In genomic region chr14:61319706-61320105, GRCh38 we compare ENCODE assay signal across 19 cellular contexts. TPM values are rescaled to one million over a fixed set of nuclear protein-coding genes. Genes with fewer than 3 reads are reported as not detected.
DNase-seq lines count a peak whose midpoint lies in the region; ATAC-seq, FAIRE-seq and TF ChIP-seq lines count a peak whose summit lies in the region.
"Had no signal": no experiment of that assay in that cellular context is flagged by ENCODE, and none has a peak within 500 bp of the region (broad histone marks: within the 10 kb centered on the region; RNA-seq: fewer than 3 reads in every experiment).

No MANE protein-coding gene starts in this region.

- H3K79me2 ChIP-seq in GM23338 (replicated peaks; ENCODE audit: insufficient read depth): no peaks in the 10 kb centered on the region
- peaks cover 36% of the 10 kb centered on the region for H3K79me2 ChIP-seq in GM12878 (ENCODE audit: control insufficient read depth, insufficient read depth, low read length)

- DNase-seq in Calu3 (no peak), GM23338 (ENCODE audit: low spot score) (no peak), GM12878 (ENCODE audit: low read depth, low spot score) (no peak), small intestine (no peak), esophagus muscularis mucosa (ENCODE audit: extremely low spot score) (no peak), Peyer's patch (no peak)
- DNase-seq in activated CD4-positive, alpha-beta T cell treated with anti-CD3 and anti-CD28 coated beads, Interleukin-2, amount 50 U/mL, for 1 hour: no peak
- DNase-seq: C1 segment of cervical spinal cord; CD4-positive, CD25-positive, alpha-beta regulatory T cell; CD8-positive, alpha-beta memory T cell; DMS53; DMS79 treated with DMSO at 0.1 percent for 48 hours; GDM1; H7; HCEC 1CT had no signal

- H3K27me3 Mint-ChIP-seq in Calu3 (ENCODE audit: unreplicated experiment): no peaks in the 10 kb centered on the region
- peaks cover 21% of the 10 kb centered on the region for H3K27me3 Mint-ChIP-seq in GM23338 (ENCODE audit: insufficient read depth, low read depth, poor library complexity)
- H3K27me3 Mint-ChIP-seq: CD4-positive, CD25-positive, alpha-beta regulatory T cell; CD8-positive, alpha-beta memory T cell had no signal

- H3K4me3 Mint-ChIP-seq in Calu3 (ENCODE audit: low read depth, unreplicated experiment): no peak overlapping the region
- H3K4me3 Mint-ChIP-seq in GM23338: no peak overlapping the region
- H3K4me3 Mint-ChIP-seq: CD8-positive, alpha-beta memory T cell had no signal

- no peak for ATAC-seq in GM23338
- no peak for ATAC-seq in GM12878

- H3K36me3 ChIP-seq in GM23338 (ENCODE audit: insufficient read depth): no peaks in the 10 kb centered on the region
- H3K36me3 ChIP-seq in GM12878 (ENCODE audit: control insufficient read depth in 2 of 2, insufficient read depth in 2 of 2, low read length in 1 of 2): no peaks in the 10 kb centered on the region; a peak in 1 of 4 replicates
- no peaks in the 10 kb centered on the region for H3K36me3 ChIP-seq in small intestine (ENCODE audit: control insufficient read depth in 2 of 2, insufficient read depth in 2 of 2, low read length in 2 of 2)
- H3K36me3 ChIP-seq in esophagus muscularis mucosa: no peaks in the 10 kb centered on the region
- H3K36me3 ChIP-seq in Peyer's patch: no peaks in the 10 kb centered on the region

- peaks cover 4% of the 10 kb centered on the region; the same call in 1 of the 2 replicates for H3K4me1 ChIP-seq in GM23338 (ENCODE audit: insufficient read depth)
- peaks cover 6% of the 10 kb centered on the region; the same call in 1 of the 2 replicates for H3K4me1 ChIP-seq in GM12878 (ENCODE audit: control insufficient read depth, insufficient read depth, low read length)
- H3K4me1 ChIP-seq in small intestine (ENCODE audit: control insufficient read depth in 2 of 2, insufficient read depth in 1 of 2, low read depth in 1 of 2, low read length in 1 of 2): no peaks in the 10 kb centered on the region
- H3K4me1 ChIP-seq in esophagus muscularis mucosa: peaks cover 0 to 23% (median 17%) of the 10 kb centered on the region in 4 donors
- peaks cover 0 to 6% (median 0%) of the 10 kb centered on the region in 4 donors for H3K4me1 ChIP-seq in Peyer's patch

- BruUV-seq in Calu3 (replicated peaks; lab: Mats Ljungman, UMichigan): TSS peak; percentile 30
- BruUV-seq in GM12878 (replicated peaks; lab: Mats Ljungman, UMichigan): TSS peak; percentile 55

- H4K20me1 ChIP-seq in GM23338 (replicated peaks; ENCODE audit: insufficient read depth) (no peaks in the 10 kb centered on the region), GM12878 (ENCODE audit: control insufficient read depth, insufficient read depth) (no peaks in the 10 kb centered on the region)

- H3K9me3 Mint-ChIP-seq in Calu3 (ENCODE audit: low read depth, unreplicated experiment): no peaks in the 10 kb centered on the region
- no peaks in the 10 kb centered on the region for H3K9me3 Mint-ChIP-seq in GM23338

- H3K9ac ChIP-seq in GM12878 (ENCODE audit: control insufficient read depth, insufficient read depth, low read length): no peak overlapping the region

- peaks cover 48% of the 10 kb centered on the region for H3K27me3 ChIP-seq in GM23338 (ENCODE audit: insufficient read depth)
- H3K27me3 ChIP-seq in GM12878 (replicated peaks in 1 of 2; ENCODE audit: control insufficient read depth in 2 of 2, insufficient read depth in 2 of 2, low read length in 1 of 2): no peaks in the 10 kb centered on the region; a peak in 1 of 4 replicates
- H3K27me3 ChIP-seq in small intestine (ENCODE audit: control insufficient read depth in 2 of 2, insufficient read depth in 2 of 2, low read length in 2 of 2): no peaks in the 10 kb centered on the region
- peaks cover 0 to 49% (median 10%) of the 10 kb centered on the region in 4 donors for H3K27me3 ChIP-seq in esophagus muscularis mucosa
- H3K27me3 ChIP-seq in Peyer's patch: no peaks in the 10 kb centered on the region

- no peak for FAIRE-seq in GM12878 (lab: Jason Lieb, UNC)
- no peak for FAIRE-seq in small intestine (lab: Jason Lieb, UNC)
- FAIRE-seq: GM18507, H1 had no signal

- H3K4me1 Mint-ChIP-seq in Calu3 (ENCODE audit: low read depth, unreplicated experiment) (peaks cover 10% of the 10 kb centered on the region), GM23338 (peaks cover 9% of the 10 kb centered on the region)

- SMC1A ChIA-PET in GM12878 (lab: Charles Lee; ENCODE audit: uncharacterized antibody, unreplicated experiment): interaction anchor here (0.8 to 1.4 kb wide), 3 partner anchors 13 to 159 kb away, joined by 3 to 4 read pairs (median 3); no protein-coding TSS in a partner anchor

- in situ Hi-C loops in GM12878 (cut with MboI): loop anchor here (25.0 kb wide), 1 partner anchor 118 kb away; no protein-coding TSS in a partner anchor

- H3K9me3 ChIP-seq in GM12878 (replicated peaks; ENCODE audit: control insufficient read depth, insufficient read depth, low read length) (peaks cover 2% of the 10 kb centered on the region; the same call in 2 of the 3 replicates), small intestine (ENCODE audit: control insufficient read depth, low read depth) (no peaks in the 10 kb centered on the region), esophagus muscularis mucosa (no peaks in the 10 kb centered on the region), Peyer's patch (no peaks in the 10 kb centered on the region)

- H3K27ac ChIP-seq in C4-2B (0 out of 2 replicates have a peak overlapping the region, but pooled peaks have one; percentile 80), GM23338 (ENCODE audit: low read depth) (no peak overlapping the region), GM12878 (ENCODE audit: control insufficient read depth, insufficient read depth) (no peak overlapping the region), small intestine (ENCODE audit: low read depth in 1 of 2, low read length in 1 of 2) (no peak overlapping the region), esophagus muscularis mucosa (replicated peaks in 1 of 4) (no peak overlapping the region), Peyer's patch (no peak overlapping the region)

- WGBS in GM12878 (ENCODE audit: insufficient coverage, insufficient replicate concordance, low lambda C conversion rate, missing lambda C conversion rate): 51% methylated on average over 6 of the region's 6 CpGs
- WGBS in small intestine, 3 donors: 77 to 80% (median 78%) methylated on average over 6 of the region's 6 CpGs
- 61% methylated on average over 6 of the region's 6 CpGs for WGBS in esophagus muscularis mucosa

- H3K27ac Mint-ChIP-seq in Calu3 (ENCODE audit: unreplicated experiment) (no peak overlapping the region), GM23338 (no peak overlapping the region)
- H3K27ac Mint-ChIP-seq: CD4-positive, CD25-positive, alpha-beta regulatory T cell had no signal

- H3K4me2 ChIP-seq in GM23338 (no peak overlapping the region), GM12878 (ENCODE audit: control insufficient read depth, insufficient read depth) (no peak overlapping the region)

- no peaks in the 10 kb centered on the region for H3K9me2 ChIP-seq in GM23338 (ENCODE audit: insufficient read depth)

- TF ChIP-seq EP300 in GM12878 (IDR thresholded peaks at IDR 0.05; ENCODE audit: borderline replicate concordance in 1 of 2, control insufficient read depth in 1 of 2, low read depth in 2 of 2, low read length in 2 of 2): no peak
- TF ChIP-seq EP300 in esophagus muscularis mucosa (IDR thresholded peaks at IDR 0.05): no peak

- POLR2A ChIA-PET in GM12878 (lab: Charles Lee): no interaction called here

- no peak for TF ChIP-seq RAD21 in GM12878 (IDR thresholded peaks at IDR 0.05; ENCODE audit: insufficient read depth, low read depth, low read length)

- peaks cover 22% of the 10 kb centered on the region for H3K36me3 Mint-ChIP-seq in Calu3 (ENCODE audit: insufficient read depth, unreplicated experiment)
- 0 out of 3 replicates have a peak, but pooled peaks cover 2% of the 10 kb centered on the region for H3K36me3 Mint-ChIP-seq in GM23338 (ENCODE audit: low read depth)

- intact Hi-C loops in Calu3 (cut with micrococcal nuclease; ENCODE audit: unreplicated experiment) (loop anchor here (5.0 to 10.0 kb wide), 2 partner anchors 38 to 115 kb away; no protein-coding TSS in a partner anchor), GM12878 (cut with micrococcal nuclease; ENCODE audit: unreplicated experiment) (loop anchor here (5.0 kb wide), 1 partner anchor 443 kb away; the partner anchor contains the start of gene SNAPC1), esophagus muscularis mucosa (cut with DNase I) (no loop called here)

- TF ChIP-seq POLR2A in GM12878 (IDR thresholded peaks at IDR 0.05; ENCODE audit: low read depth, low read length): no peak
- no peak for TF ChIP-seq POLR2A in esophagus muscularis mucosa (IDR thresholded peaks at IDR 0.05; ENCODE audit: low read depth)
- TF ChIP-seq POLR2A in Peyer's patch (IDR thresholded peaks at IDR 0.05): no peak

- H3K4me3 ChIP-seq in GM23338: no peak overlapping the region
- no peak overlapping the region for H3K4me3 ChIP-seq in GM12878
- H3K4me3 ChIP-seq in small intestine (ENCODE audit: low read depth in 1 of 2, low read length in 2 of 2): no peak overlapping the region
- no peak overlapping the region for H3K4me3 ChIP-seq in esophagus muscularis mucosa
- H3K4me3 ChIP-seq in Peyer's patch: no peak overlapping the region

- RAD21 ChIA-PET in GM12878 (lab: Charles Lee; ENCODE audit: unreplicated experiment): interaction anchor here (0.7 to 6.9 kb wide), 7 partner anchors 19 to 518 kb away, joined by 3 to 62 read pairs (median 4); no protein-coding TSS in a partner anchor

- H2AFZ ChIP-seq in GM23338 (0 out of 2 replicates have a peak overlapping the region, but pooled peaks have one; percentile 23), GM12878 (ENCODE audit: control insufficient read depth, low read depth, low read length) (no peak overlapping the region; the same call in 1 of the 2 replicates)

- H3F3A ChIP-seq in GM23338 (replicated peaks; ENCODE audit: low read depth): no peaks in the 10 kb centered on the region; the same call in 1 of the 2 replicates

- CTCF ChIA-PET in Calu3 (lab: Charles Lee): interaction anchor here (1.1 kb wide), 1 partner anchor 119 kb away, joined by 4 read pairs; no protein-coding TSS in a partner anchor
- CTCF ChIA-PET in GM12878 (lab: Yijun Ruan, JAX): interaction anchor here (1.0 to 2.3 kb wide), 5 partner anchors 12 to 518 kb away, joined by 3 to 6 read pairs (median 4); no protein-coding TSS in a partner anchor

- no peak for TF ChIP-seq CTCF in C4-2B (conservative IDR thresholded peaks at IDR 0.05)
- no peak for TF ChIP-seq CTCF in Calu3 (IDR thresholded peaks at IDR 0.05; ENCODE audit: unreplicated experiment)
- no peak for TF ChIP-seq CTCF in GM23338 (conservative IDR thresholded peaks at IDR 0.05; ENCODE audit: low read depth in 2 of 2)
- TF ChIP-seq CTCF in GM12878 (IDR thresholded peaks at IDR 0.05 in 2 of 3, conservative IDR thresholded peaks at IDR 0.05 in 1 of 3; ENCODE audit: control insufficient read depth in 2 of 3, extremely low read depth in 1 of 3, insufficient read depth in 1 of 3, low read depth in 3 of 3, low read length in 3 of 3): no peak
- no peak for TF ChIP-seq CTCF in esophagus muscularis mucosa (IDR thresholded peaks at IDR 0.05)
- no peak for TF ChIP-seq CTCF in Peyer's patch (IDR thresholded peaks at IDR 0.05)

RNA-seq across cellular contexts. Expression of gene PRKCH, which starts 1.7 kb away (rescaled TPM):
- total RNA-seq in Calu3 (2022): 18.5 and 22.3 TPM in 2 replicates
- 10.0 and 10.1 TPM in 2 replicates for total RNA-seq in GM23338 (2014; rRNA removed; shearing (Covaris generic))
- 5.3 and 5.4 TPM in 2 replicates for polyA plus RNA-seq in GM23338 (2016; fragmentation: Nextera tagmentation; extraction: Ambion mirVana)
- total RNA-seq in GM12878 (2013; cell fraction: nucleolus; rRNA removed): 466 and 549 TPM in 2 replicates
- total RNA-seq in GM12878 (2014; rRNA removed): 53.9 and 62.9 TPM in 2 replicates
- 36.0 and 36.3 TPM in 2 replicates for total RNA-seq in GM12878 (2014; rRNA removed; fragmentation: Illumina TruSeq; extraction: Trizol)
- total RNA-seq in GM12878 (2021): 32.0 and 38.7 TPM in 2 replicates
- polyA plus RNA-seq in GM12878 (2011; ENCODE audit: low read depth): 31.1 TPM
- polyA plus RNA-seq in GM12878 (2011; rRNA removed): 115 and 140 TPM in 2 replicates
- 163 and 194 TPM in 2 replicates for polyA plus RNA-seq in GM12878 (2011; cell fraction: cytosol; rRNA removed)
- polyA plus RNA-seq in GM12878 (2011; cell fraction: nucleus; rRNA removed): 129 and 155 TPM in 2 replicates
- 60.0 and 70.9 TPM in 2 replicates for polyA plus RNA-seq in GM12878 (2012)
- 34.2 and 45.3 TPM in 2 replicates for polyA plus RNA-seq in GM12878 (2014; fragmentation: Illumina TruSeq; extraction: Trizol)
- polyA plus RNA-seq in GM12878 (2014; fragmentation: Nextera tagmentation; extraction: Ambion mirVana): 10 to 100 TPM; 10.7 to 12.0 TPM
- 22.0 and 32.3 TPM in 2 replicates for polyA plus RNA-seq in GM12878 (2014; rRNA removed)
- 10 to 100 TPM; 32.3 to 34.6 TPM for polyA plus RNA-seq in GM12878 (2016; fragmentation: Nextera tagmentation; extraction: Ambion mirVana)
- 356 and 399 TPM in 2 replicates for polyA minus RNA-seq in GM12878 (2011; rRNA and poly(A)+ RNA removed)
- 73.1 and 84.4 TPM in 2 replicates for polyA minus RNA-seq in GM12878 (2011; cell fraction: cytosol; rRNA and poly(A)+ RNA removed)
- polyA minus RNA-seq in GM12878 (2011; cell fraction: nucleus; rRNA and poly(A)+ RNA removed): 219 and 500 TPM in 2 replicates
- 10 to 100 TPM; 12.1 to 17.3 (median 13.6) TPM for polyA plus RNA-seq in small intestine
- total RNA-seq in esophagus muscularis mucosa: 10 to 100 TPM; 13.3 to 67.6 (median 32.2) TPM
- total RNA-seq in Peyer's patch: 10 to 100 TPM; 32.5 to 64.2 (median 53.0) TPM

RNA-seq across cellular contexts. Expression of gene TMEM30B, which starts 38.6 kb away (rescaled TPM):
- total RNA-seq in Calu3 (2022): 55.5 and 79.2 TPM in 2 replicates
- 12.8 and 22.9 TPM in 2 replicates for total RNA-seq in GM23338 (2014; rRNA removed; shearing (Covaris generic))
- 7.2 and 7.4 TPM in 2 replicates for polyA plus RNA-seq in GM23338 (2016; fragmentation: Nextera tagmentation; extraction: Ambion mirVana)
- total RNA-seq in GM12878 (2013; cell fraction: nucleolus; rRNA removed): not detected in 2 replicates
- total RNA-seq in GM12878 (2014; rRNA removed): not detected in 2 replicates
- total RNA-seq in GM12878 (2014; rRNA removed; fragmentation: Illumina TruSeq; extraction: Trizol): not detected in 2 replicates
- 0.10 and 0.27 TPM in 2 replicates for total RNA-seq in GM12878 (2021)
- not detected for polyA plus RNA-seq in GM12878 (2011; ENCODE audit: low read depth)
- polyA plus RNA-seq in GM12878 (2011; rRNA removed): not detected in 2 replicates
- not detected in 2 replicates for polyA plus RNA-seq in GM12878 (2011; cell fraction: cytosol; rRNA removed)
- not detected in 2 replicates for polyA plus RNA-seq in GM12878 (2011; cell fraction: nucleus; rRNA removed)
- polyA plus RNA-seq in GM12878 (2012): not detected in 2 replicates
- polyA plus RNA-seq in GM12878 (2014; fragmentation: Illumina TruSeq; extraction: Trizol): not detected in 2 replicates
- polyA plus RNA-seq in GM12878 (2014; fragmentation: Nextera tagmentation; extraction: Ambion mirVana): not detected
- not detected in 2 replicates for polyA plus RNA-seq in GM12878 (2014; rRNA removed)
- polyA plus RNA-seq in GM12878 (2016; fragmentation: Nextera tagmentation; extraction: Ambion mirVana): not detected
- polyA minus RNA-seq in GM12878 (2011; rRNA and poly(A)+ RNA removed): not detected in 2 replicates
- not detected in 2 replicates for polyA minus RNA-seq in GM12878 (2011; cell fraction: cytosol; rRNA and poly(A)+ RNA removed)
- polyA minus RNA-seq in GM12878 (2011; cell fraction: nucleus; rRNA and poly(A)+ RNA removed): not detected in 2 replicates
- 10 to 100 TPM; 21.6 to 33.6 (median 27.5) TPM for polyA plus RNA-seq in small intestine
- 1 to 10 TPM in 3 of 4 donors, under 1 TPM in 1; 0.83 to 4.4 (median 3.0) TPM for total RNA-seq in esophagus muscularis mucosa
- total RNA-seq in Peyer's patch: 100 to 1,000 TPM in 1 of 4 donors, 10 to 100 TPM in 2, 1 to 10 TPM in 1; 6.6 to 128 (median 81.9) TPM
- total RNA-seq: A172 had no signal
